In the genomic region with DNA sequence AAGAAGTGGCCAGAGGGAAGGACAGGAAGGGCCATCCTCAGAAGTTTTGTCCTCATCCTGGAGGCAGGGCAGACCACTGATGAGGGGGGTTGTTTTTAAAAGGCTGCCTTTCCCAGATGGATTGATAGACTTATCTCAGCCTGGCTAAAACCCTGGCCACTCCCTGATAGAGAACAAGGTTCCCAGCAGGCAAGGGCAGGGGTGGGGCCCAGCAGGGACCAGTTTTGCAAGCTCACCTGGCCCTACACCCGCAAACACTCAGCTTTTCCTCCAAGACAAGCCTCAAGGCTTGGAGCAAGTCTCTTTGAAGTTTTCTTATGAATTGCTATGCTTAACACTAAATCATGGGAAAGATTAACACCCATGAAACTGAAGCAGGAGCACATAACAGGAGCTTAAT, we compare ENCODE assay signal across 10 cellular contexts. TPM values are rescaled to one million over a fixed set of nuclear protein-coding genes. Genes with fewer than 3 reads are reported as not detected.
DNase-seq lines count a peak whose midpoint lies in the region; ATAC-seq and TF ChIP-seq lines count a peak whose summit lies in the region.
"Had no signal": no experiment of that assay in that cellular context is flagged by ENCODE, and none has a peak within 500 bp of the region (broad histone marks: within the 10 kb centered on the region; RNA-seq: fewer than 3 reads in every experiment).

No MANE protein-coding gene starts in this region.

- H3K9ac ChIP-seq in SK-N-SH = no peak overlapping the region
- H3K9ac ChIP-seq in subcutaneous abdominal adipose tissue (ENCODE audit: low read length in 5 of 5) = no peak overlapping the region

- TF ChIP-seq POLR2A in adrenal gland (IDR thresholded peaks at IDR 0.05) = no peak

- CTCF ChIA-PET in SK-N-SH (lab: Yijun Ruan, JAX) = no interaction called here

- no peaks in the 10 kb centered on the region for H3F3A ChIP-seq in SK-N-SH (replicated peaks; ENCODE audit: insufficient read depth)

- no peaks in the 10 kb centered on the region for H4K20me1 ChIP-seq in SK-N-SH (ENCODE audit: insufficient read depth)

- TF ChIP-seq CTCF in SK-N-SH (IDR thresholded peaks at IDR 0.05) (no peak), adrenal gland (IDR thresholded peaks at IDR 0.05) (no peak)

- H3K9me2 ChIP-seq in SK-N-SH = no peaks in the 10 kb centered on the region

- peak overlapping the region; percentile 61; the same call in 1 of the 2 replicates for H3K4me2 ChIP-seq in SK-N-SH

- H3K27me3 ChIP-seq in SK-N-SH (ENCODE audit: insufficient read depth) (no peaks in the 10 kb centered on the region), adrenal gland (no peaks in the 10 kb centered on the region), subcutaneous abdominal adipose tissue (ENCODE audit: control insufficient read depth in 5 of 5, insufficient read depth in 4 of 5, low read length in 5 of 5) (no peaks in the 10 kb centered on the region)

- H3K9me3 ChIP-seq in SK-N-SH (no peaks in the 10 kb centered on the region), adrenal gland (replicated peaks in 1 of 3) (no peaks in the 10 kb centered on the region), subcutaneous abdominal adipose tissue (ENCODE audit: control insufficient read depth in 5 of 5, low read length in 5 of 5) (no peaks in the 10 kb centered on the region)

- POLR2A ChIA-PET in SK-N-SH (lab: Yijun Ruan, JAX) = no interaction called here

- H3K4me1 ChIP-seq in SK-N-SH (ENCODE audit: control insufficient read depth in 1 of 2, insufficient read depth in 2 of 2, low read depth in 1 of 2, low read length in 1 of 2) (peaks cover 11 to 16% of the 10 kb centered on the region in 2 experiments; a peak in 3 of 4 replicates), adrenal gland (replicated peaks in 1 of 2) (peaks cover 18 to 30% of the 10 kb centered on the region in 2 donors), subcutaneous abdominal adipose tissue (ENCODE audit: control insufficient read depth in 5 of 5, insufficient read depth in 5 of 5, low read length in 5 of 5) (peaks cover 4 to 45% (median 38%) of the 10 kb centered on the region in 5 donors)

- DNase-seq in SK-N-SH (no peak), adrenal gland (no peak), kidney tubule cell (ENCODE audit: low spot score) (peak; percentile 56)
- DNase-seq in activated CD4-positive, CD25-positive, alpha-beta regulatory T cell (lab: John Stamatoyannopoulos, UW) = no peak
- DNase-seq: NCI-H1048 had no signal

- no peaks in the 10 kb centered on the region for H3K79me2 ChIP-seq in SK-N-SH (ENCODE audit: insufficient read depth)

- TF ChIP-seq RAD21 in SK-N-SH (IDR thresholded peaks at IDR 0.05; ENCODE audit: low read length) = no peak

- H3K4me3 ChIP-seq in SK-N-SH (ENCODE audit: low read depth in 2 of 2, low read length in 1 of 2) = no peak overlapping the region
- H3K4me3 ChIP-seq in adrenal gland = no peak overlapping the region
- no peak overlapping the region for H3K4me3 ChIP-seq in subcutaneous abdominal adipose tissue (ENCODE audit: low read depth in 1 of 5, low read length in 5 of 5)

- intact Hi-C loops in adrenal gland (cut with DNase I) = no loop called here

- TF ChIP-seq EP300 in SK-N-SH (IDR thresholded peaks at IDR 0.05; ENCODE audit: borderline replicate concordance in 1 of 2, low read depth in 1 of 2, low read length in 1 of 2) = no peak

- no peaks in the 10 kb centered on the region for H3K36me3 ChIP-seq in SK-N-SH (replicated peaks in 1 of 2; ENCODE audit: control insufficient read depth in 1 of 2, insufficient read depth in 2 of 2, low read length in 1 of 2)
- H3K36me3 ChIP-seq in adrenal gland (replicated peaks in 1 of 2) = no peaks in the 10 kb centered on the region
- H3K36me3 ChIP-seq in subcutaneous abdominal adipose tissue (ENCODE audit: control insufficient read depth in 5 of 5, insufficient read depth in 5 of 5, low read length in 5 of 5) = no peaks in the 10 kb centered on the region

- 86% methylated on average over 1 of the region's 1 CpG for WGBS in SK-N-SH (ENCODE audit: low lambda C conversion rate)
- WGBS in adrenal gland, 4 donors = 95 to 100% (median 98%) methylated on average over 1 of the region's 1 CpG

- H3K27ac ChIP-seq in SK-N-SH (ENCODE audit: low read depth in 2 of 2, low read length in 1 of 2) (peak overlapping the region in 1 of 2 experiments; percentile 57; a peak in 2 of 4 replicates), adrenal gland (peak overlapping the region in 3 of 5 donors; percentile 70 to 76 (median 76)), subcutaneous abdominal adipose tissue (ENCODE audit: low read depth, low read length) (peak overlapping the region; percentile 69)
- H3K27ac ChIP-seq: 22Rv1 had no signal

- no peak overlapping the region for H2AFZ ChIP-seq in SK-N-SH (ENCODE audit: low read depth)

- ATAC-seq in SK-N-SH treated with all-trans-retinoic acid at 6 μM for 48 hours = no peak
- ATAC-seq in HG02623 (IDR thresholded peaks at IDR 0.05; ENCODE audit: unreplicated experiment) = no peak
- ATAC-seq in GM21360 (IDR thresholded peaks at IDR 0.05; ENCODE audit: unreplicated experiment) = no peak

TF ChIP-seq in SK-N-SH, 30 proteins besides CTCF, POLR2A, EP300 and RAD21:
- TF ChIP-seq SMC3 (IDR thresholded peaks at IDR 0.05; ENCODE audit: low read depth, low read length) (no peak), MXI1 (IDR thresholded peaks at IDR 0.05; ENCODE audit: low read depth, low read length) (no peak)

TF ChIP-seq in SK-N-SH treated with all-trans-retinoic acid at 6 μM for 48 hours, 23 proteins besides CTCF, POLR2A, EP300 and RAD21:
- TF ChIP-seq ZFP3 (CRISPR knock-in tag; IDR thresholded peaks at IDR 0.05) (no peak), TCF4 (CRISPR knock-in tag; IDR thresholded peaks at IDR 0.05; ENCODE audit: borderline replicate concordance) (no peak), ZNF70 (CRISPR knock-in tag; IDR thresholded peaks at IDR 0.05) (no peak), ZNF8 (CRISPR knock-in tag; IDR thresholded peaks at IDR 0.05) (no peak), TOX (CRISPR knock-in tag; IDR thresholded peaks at IDR 0.05; ENCODE audit: borderline replicate concordance) (no peak), BACH2 (CRISPR knock-in tag; IDR thresholded peaks at IDR 0.05; ENCODE audit: borderline replicate concordance) (no peak), OSR1 (CRISPR knock-in tag; IDR thresholded peaks at IDR 0.05) (no peak)
- TF ChIP-seq, protein P1, sequence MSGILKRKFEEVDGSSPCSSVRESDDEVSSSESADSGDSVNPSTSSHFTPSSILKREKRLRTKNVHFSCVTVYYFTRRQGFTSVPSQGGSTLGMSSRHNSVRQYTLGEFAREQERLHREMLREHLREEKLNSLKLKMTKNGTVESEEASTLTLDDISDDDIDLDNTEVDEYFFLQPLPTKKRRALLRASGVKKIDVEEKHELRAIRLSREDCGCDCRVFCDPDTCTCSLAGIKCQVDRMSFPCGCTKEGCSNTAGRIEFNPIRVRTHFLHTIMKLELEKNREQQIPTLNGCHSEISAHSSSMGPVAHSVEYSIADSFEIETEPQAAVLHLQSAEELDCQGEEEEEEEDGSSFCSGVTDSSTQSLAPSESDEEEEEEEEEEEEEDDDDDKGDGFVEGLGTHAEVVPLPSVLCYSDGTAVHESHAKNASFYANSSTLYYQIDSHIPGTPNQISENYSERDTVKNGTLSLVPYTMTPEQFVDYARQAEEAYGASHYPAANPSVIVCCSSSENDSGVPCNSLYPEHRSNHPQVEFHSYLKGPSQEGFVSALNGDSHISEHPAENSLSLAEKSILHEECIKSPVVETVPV (CRISPR knock-in tag; IDR thresholded peaks at IDR 0.05) = no peak
- TF ChIP-seq, protein P2, sequence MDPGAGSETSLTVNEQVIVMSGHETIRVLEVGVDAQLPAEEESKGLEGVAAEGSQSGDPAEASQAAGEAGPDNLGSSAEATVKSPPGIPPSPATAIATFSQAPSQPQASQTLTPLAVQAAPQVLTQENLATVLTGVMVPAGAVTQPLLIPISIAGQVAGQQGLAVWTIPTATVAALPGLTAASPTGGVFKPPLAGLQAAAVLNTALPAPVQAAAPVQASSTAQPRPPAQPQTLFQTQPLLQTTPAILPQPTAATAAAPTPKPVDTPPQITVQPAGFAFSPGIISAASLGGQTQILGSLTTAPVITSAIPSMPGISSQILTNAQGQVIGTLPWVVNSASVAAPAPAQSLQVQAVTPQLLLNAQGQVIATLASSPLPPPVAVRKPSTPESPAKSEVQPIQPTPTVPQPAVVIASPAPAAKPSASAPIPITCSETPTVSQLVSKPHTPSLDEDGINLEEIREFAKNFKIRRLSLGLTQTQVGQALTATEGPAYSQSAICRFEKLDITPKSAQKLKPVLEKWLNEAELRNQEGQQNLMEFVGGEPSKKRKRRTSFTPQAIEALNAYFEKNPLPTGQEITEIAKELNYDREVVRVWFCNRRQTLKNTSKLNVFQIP (CRISPR knock-in tag; IDR thresholded peaks at IDR 0.05; ENCODE audit: borderline replicate concordance, low read depth) = no peak
- TF ChIP-seq, protein P3, sequence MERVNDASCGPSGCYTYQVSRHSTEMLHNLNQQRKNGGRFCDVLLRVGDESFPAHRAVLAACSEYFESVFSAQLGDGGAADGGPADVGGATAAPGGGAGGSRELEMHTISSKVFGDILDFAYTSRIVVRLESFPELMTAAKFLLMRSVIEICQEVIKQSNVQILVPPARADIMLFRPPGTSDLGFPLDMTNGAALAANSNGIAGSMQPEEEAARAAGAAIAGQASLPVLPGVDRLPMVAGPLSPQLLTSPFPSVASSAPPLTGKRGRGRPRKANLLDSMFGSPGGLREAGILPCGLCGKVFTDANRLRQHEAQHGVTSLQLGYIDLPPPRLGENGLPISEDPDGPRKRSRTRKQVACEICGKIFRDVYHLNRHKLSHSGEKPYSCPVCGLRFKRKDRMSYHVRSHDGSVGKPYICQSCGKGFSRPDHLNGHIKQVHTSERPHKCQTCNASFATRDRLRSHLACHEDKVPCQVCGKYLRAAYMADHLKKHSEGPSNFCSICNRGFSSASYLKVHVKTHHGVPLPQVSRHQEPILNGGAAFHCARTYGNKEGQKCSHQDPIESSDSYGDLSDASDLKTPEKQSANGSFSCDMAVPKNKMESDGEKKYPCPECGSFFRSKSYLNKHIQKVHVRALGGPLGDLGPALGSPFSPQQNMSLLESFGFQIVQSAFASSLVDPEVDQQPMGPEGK (CRISPR knock-in tag; IDR thresholded peaks at IDR 0.05; ENCODE audit: borderline replicate concordance) = no peak

RNA-seq across cellular contexts. Expression of a gene that starts 9.1 kb away (rescaled TPM):
- polyA plus RNA-seq in SK-N-SH (2012; rRNA removed) = not detected in 2 replicates
- not detected in 2 replicates for polyA plus RNA-seq in SK-N-SH (2012; cell fraction: cytosol; rRNA removed)
- polyA plus RNA-seq in SK-N-SH (2012; cell fraction: nucleus; rRNA removed) = not detected in 2 replicates
- total RNA-seq in adrenal gland = 1 to 10 TPM in 1 of 8 donors, under 1 TPM in 4, not detected in 3; 0.11 to 1.0 (median 0.18) TPM
- under 1 TPM in 2 of 3 donors, not detected in 1; 0.24 to 0.48 TPM for polyA plus RNA-seq in adrenal gland
